1 cellular context compared by ENCODE assay signal in the genomic region with DNA sequence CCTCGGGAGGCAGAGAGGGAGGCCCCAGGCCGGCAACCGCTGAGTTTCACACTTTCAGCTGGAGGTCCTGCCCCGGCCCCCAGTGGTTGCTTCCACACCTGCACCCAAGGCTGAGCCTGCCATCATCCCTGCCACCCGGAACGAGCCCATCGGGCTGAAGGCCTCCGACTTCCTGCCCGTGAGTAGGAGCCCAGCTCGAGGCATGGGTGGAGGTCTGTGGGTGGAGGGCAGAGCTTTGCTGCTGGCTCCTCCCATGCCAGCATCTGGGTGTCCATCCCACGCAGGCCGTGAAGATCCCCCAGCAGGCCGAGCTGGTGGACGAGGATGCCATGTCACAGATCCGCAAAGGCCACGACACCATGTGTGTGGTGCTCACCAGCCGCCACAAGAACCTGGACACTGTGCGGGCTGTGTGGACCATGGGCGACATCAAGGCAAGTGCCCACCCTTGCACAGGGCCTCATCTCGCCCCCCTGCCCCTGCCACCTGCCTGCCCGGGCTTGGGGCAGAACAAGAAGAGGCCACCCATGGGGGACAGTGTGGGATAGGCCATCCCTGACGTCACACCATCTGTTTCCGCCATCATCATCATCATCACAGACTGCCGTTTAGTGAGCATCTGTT.
A peak's percentile ranks its signal among the peaks of the same experiment; 100 is the strongest.
TF ChIP-seq lines count a peak whose summit lies in the region.

No MANE protein-coding gene starts in this region.

TF ChIP-seq in K562, 482 proteins besides CTCF, POLR2A, EP300 and RAD21:
- TF ChIP-seq, protein P1, sequence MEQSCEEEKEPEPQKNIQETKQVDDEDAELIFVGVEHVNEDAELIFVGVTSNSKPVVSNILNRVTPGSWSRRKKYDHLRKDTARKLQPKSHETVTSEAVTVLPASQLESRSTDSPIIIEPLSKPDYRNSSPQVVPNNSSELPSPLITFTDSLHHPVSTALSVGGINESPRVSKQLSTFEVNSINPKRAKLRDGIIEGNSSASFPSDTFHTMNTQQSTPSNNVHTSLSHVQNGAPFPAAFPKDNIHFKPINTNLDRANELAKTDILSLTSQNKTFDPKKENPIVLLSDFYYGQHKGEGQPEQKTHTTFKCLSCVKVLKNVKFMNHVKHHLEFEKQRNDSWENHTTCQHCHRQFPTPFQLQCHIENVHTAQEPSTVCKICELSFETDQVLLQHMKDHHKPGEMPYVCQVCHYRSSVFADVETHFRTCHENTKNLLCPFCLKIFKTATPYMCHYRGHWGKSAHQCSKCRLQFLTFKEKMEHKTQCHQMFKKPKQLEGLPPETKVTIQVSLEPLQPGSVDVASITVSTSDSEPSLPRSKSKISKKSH (CRISPR knock-in tag; IDR thresholded peaks at IDR 0.05): no peak
- TF ChIP-seq TAF15 (IDR thresholded peaks at IDR 0.05; ENCODE audit: low read depth, low read length): no peak
- TF ChIP-seq, protein P2, sequence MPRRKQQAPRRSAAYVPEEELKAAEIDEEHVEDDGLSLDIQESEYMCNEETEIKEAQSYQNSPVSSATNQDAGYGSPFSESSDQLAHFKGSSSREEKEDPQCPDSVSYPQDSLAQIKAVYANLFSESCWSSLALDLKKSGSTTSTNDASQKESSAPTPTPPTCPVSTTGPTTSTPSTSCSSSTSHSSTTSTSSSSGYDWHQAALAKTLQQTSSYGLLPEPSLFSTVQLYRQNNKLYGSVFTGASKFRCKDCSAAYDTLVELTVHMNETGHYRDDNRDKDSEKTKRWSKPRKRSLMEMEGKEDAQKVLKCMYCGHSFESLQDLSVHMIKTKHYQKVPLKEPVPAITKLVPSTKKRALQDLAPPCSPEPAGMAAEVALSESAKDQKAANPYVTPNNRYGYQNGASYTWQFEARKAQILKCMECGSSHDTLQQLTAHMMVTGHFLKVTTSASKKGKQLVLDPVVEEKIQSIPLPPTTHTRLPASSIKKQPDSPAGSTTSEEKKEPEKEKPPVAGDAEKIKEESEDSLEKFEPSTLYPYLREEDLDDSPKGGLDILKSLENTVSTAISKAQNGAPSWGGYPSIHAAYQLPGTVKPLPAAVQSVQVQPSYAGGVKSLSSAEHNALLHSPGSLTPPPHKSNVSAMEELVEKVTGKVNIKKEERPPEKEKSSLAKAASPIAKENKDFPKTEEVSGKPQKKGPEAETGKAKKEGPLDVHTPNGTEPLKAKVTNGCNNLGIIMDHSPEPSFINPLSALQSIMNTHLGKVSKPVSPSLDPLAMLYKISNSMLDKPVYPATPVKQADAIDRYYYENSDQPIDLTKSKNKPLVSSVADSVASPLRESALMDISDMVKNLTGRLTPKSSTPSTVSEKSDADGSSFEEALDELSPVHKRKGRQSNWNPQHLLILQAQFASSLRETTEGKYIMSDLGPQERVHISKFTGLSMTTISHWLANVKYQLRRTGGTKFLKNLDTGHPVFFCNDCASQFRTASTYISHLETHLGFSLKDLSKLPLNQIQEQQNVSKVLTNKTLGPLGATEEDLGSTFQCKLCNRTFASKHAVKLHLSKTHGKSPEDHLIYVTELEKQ (CRISPR knock-in tag; IDR thresholded peaks at IDR 0.05): no peak
- no peak for TF ChIP-seq GATAD2B (IDR thresholded peaks at IDR 0.05; ENCODE audit: borderline replicate concordance)
- TF ChIP-seq, protein P3, sequence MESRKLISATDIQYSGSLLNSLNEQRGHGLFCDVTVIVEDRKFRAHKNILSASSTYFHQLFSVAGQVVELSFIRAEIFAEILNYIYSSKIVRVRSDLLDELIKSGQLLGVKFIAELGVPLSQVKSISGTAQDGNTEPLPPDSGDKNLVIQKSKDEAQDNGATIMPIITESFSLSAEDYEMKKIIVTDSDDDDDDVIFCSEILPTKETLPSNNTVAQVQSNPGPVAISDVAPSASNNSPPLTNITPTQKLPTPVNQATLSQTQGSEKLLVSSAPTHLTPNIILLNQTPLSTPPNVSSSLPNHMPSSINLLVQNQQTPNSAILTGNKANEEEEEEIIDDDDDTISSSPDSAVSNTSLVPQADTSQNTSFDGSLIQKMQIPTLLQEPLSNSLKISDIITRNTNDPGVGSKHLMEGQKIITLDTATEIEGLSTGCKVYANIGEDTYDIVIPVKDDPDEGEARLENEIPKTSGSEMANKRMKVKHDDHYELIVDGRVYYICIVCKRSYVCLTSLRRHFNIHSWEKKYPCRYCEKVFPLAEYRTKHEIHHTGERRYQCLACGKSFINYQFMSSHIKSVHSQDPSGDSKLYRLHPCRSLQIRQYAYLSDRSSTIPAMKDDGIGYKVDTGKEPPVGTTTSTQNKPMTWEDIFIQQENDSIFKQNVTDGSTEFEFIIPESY (CRISPR knock-in tag; IDR thresholded peaks at IDR 0.05): peak; percentile 68; the same call in 1 of the 2 replicates
- TF ChIP-seq MBD2 (IDR thresholded peaks at IDR 0.05; ENCODE audit: borderline replicate concordance, low read depth): no peak
- TF ChIP-seq POLR2G (IDR thresholded peaks at IDR 0.05; ENCODE audit: low read depth, low read length): peak; percentile 47; the same call in 1 of the 2 replicates
- no peak for TF ChIP-seq ATF1 (CRISPR knock-in tag; IDR thresholded peaks at IDR 0.05)
- peak; percentile 56 for TF ChIP-seq ATF1 (tag; IDR thresholded peaks at IDR 0.05)
